9 cellular contexts compared by ENCODE assay signal in the genomic region with DNA sequence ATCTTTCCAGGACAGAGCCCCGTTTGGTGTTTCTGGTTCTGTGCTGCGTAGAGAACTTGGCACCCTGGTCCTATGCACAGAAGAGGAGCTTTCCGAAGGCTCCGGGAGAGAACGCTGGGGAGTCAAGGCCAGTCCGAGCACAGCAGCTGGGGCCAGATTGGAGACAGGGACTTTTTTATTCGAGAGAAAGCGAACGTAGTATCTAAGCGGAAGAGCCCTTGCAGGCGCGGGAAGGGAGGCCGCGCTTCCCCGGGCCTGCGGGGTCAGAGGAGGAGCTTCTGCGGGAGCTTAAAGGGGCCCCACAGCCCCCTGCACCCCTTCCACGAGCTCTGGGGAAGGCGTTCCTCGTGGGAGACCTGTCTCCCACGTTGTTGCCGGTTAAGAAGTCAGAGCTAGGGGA. TPM values are rescaled to one million over a fixed set of nuclear protein-coding genes. Genes with fewer than 3 reads are reported as not detected.
A peak's percentile ranks its signal among the peaks of the same experiment; 100 is the strongest.
DNase-seq lines count a peak whose midpoint lies in the region; ATAC-seq and TF ChIP-seq lines count a peak whose summit lies in the region.
"Had no signal": no experiment of that assay in that cellular context is flagged by ENCODE, and none has a peak within 500 bp of the region (broad histone marks: within the 10 kb centered on the region; RNA-seq: fewer than 3 reads in every experiment).

No MANE protein-coding gene starts in this region.

- no peak overlapping the region; the same call in 1 of the 2 replicates for H3K27ac Mint-ChIP-seq in WTC11

- CTCF ChIA-PET in WTC11 (lab: Charles Lee), result interaction anchor here (0.6 to 3.0 kb wide), 22 partner anchors 10 to 916 kb away, joined by 3 to 29 read pairs (median 6); a partner anchor contains a TSS

- peak overlapping the region; percentile 44 for H3K9ac ChIP-seq in ES-I3 (ENCODE audit: low read depth, low read length)
- no peak overlapping the region for H3K9ac ChIP-seq in neuronal stem cell (ENCODE audit: low read depth, low read length, poor library complexity)

- H2BK12ac ChIP-seq in neuronal stem cell (ENCODE audit: low read length), result no peak overlapping the region

- H3K27me3 ChIP-seq in heart right ventricle (peaks cover 0 to 36% (median 0%) of the 10 kb centered on the region in 7 donors), neuronal stem cell (ENCODE audit: control insufficient read depth in 3 of 3, insufficient read depth in 3 of 3, low read depth in 1 of 3, low read length in 3 of 3) (peaks cover 0 to 53% (median 10%) of the 10 kb centered on the region in 3 experiments)

- H3K4me1 Mint-ChIP-seq in WTC11, result peaks cover 43% of the 10 kb centered on the region

- H3K79me1 ChIP-seq in neuronal stem cell (ENCODE audit: low read depth, low read length), result no peaks in the 10 kb centered on the region

- peaks cover 39% of the 10 kb centered on the region for H3K27me3 Mint-ChIP-seq in WTC11 (ENCODE audit: low read depth)

- H3K9me3 Mint-ChIP-seq in WTC11, result peaks cover 31% of the 10 kb centered on the region

- no peak overlapping the region for H3K18ac ChIP-seq in neuronal stem cell (ENCODE audit: low read length)

- H3K36me3 Mint-ChIP-seq in WTC11, result peaks cover 22% of the 10 kb centered on the region

- H3K4me1 ChIP-seq in ES-I3 (ENCODE audit: insufficient read depth, low read length) (peaks cover 15% of the 10 kb centered on the region), heart right ventricle (peaks cover 0 to 15% (median 7%) of the 10 kb centered on the region in 9 donors), neuronal stem cell (ENCODE audit: control insufficient read depth in 2 of 2, insufficient read depth in 1 of 2, low read depth in 1 of 2, low read length in 2 of 2) (peaks cover 0 to 3% of the 10 kb centered on the region in 2 donors)

- H2BK120ac ChIP-seq in neuronal stem cell (ENCODE audit: low read depth, low read length), result no peak overlapping the region

- no peak overlapping the region for H2AFZ ChIP-seq in neuronal stem cell (ENCODE audit: low read length)

- H4K91ac ChIP-seq in neuronal stem cell (ENCODE audit: low read depth, low read length, poor library complexity), result no peak overlapping the region

- POLR2A ChIA-PET in WTC11 (lab: Charles Lee), result interaction anchor here (0.6 kb wide), 1 partner anchor 170 kb away, joined by 3 read pairs; no protein-coding TSS in a partner anchor

- H3K36me3 ChIP-seq in ES-I3 (ENCODE audit: insufficient read depth, low read length), result no peaks in the 10 kb centered on the region
- H3K36me3 ChIP-seq in heart right ventricle, result no peaks in the 10 kb centered on the region
- no peaks in the 10 kb centered on the region for H3K36me3 ChIP-seq in neuronal stem cell (replicated peaks in 1 of 2; ENCODE audit: control insufficient read depth in 2 of 2, insufficient read depth in 2 of 2, low read length in 2 of 2)

- intact Hi-C loops in heart right ventricle (cut with DNase I), result loop anchor here in 7 of 10 donors (2.0 to 10.0 kb wide), 6 partner anchors 86 to 398 kb away; no protein-coding TSS in a partner anchor

- peak; percentile 8 for ATAC-seq in WTC11
- peak; percentile 29 to 62 (median 54) for ATAC-seq in heart right ventricle
- no peak for ATAC-seq in HG03045 (IDR thresholded peaks at IDR 0.05; ENCODE audit: unreplicated experiment)
- ATAC-seq in HG03571 (IDR thresholded peaks at IDR 0.05; ENCODE audit: unreplicated experiment), result no peak

- H2AK5ac ChIP-seq in neuronal stem cell (ENCODE audit: low read depth, low read length), result no peak overlapping the region

- 34 to 41% methylated on average over 22 of the region's 22 CpGs for WGBS in heart right ventricle, 2 donors
- WGBS in neuronal stem cell (ENCODE audit: extremely low coverage in 2 of 2, insufficient read length in 2 of 2, insufficient replicate concordance in 1 of 2), 2 donors, result no CpG with 5 or more reads among the region's 22 CpGs

- peak overlapping the region; percentile 72 for H3K4me2 ChIP-seq in neuronal stem cell (ENCODE audit: insufficient read depth, low read length, poor library complexity, severe bottlenecking)

- H3K23ac ChIP-seq in neuronal stem cell (ENCODE audit: low read depth, low read length, poor library complexity), result no peak overlapping the region

- H3K4ac ChIP-seq in neuronal stem cell (ENCODE audit: low read length), result no peak overlapping the region

- no peak overlapping the region for H4K8ac ChIP-seq in neuronal stem cell (ENCODE audit: low read depth, low read length)

- H3K27ac ChIP-seq in heart right ventricle (peak overlapping the region in 7 of 10 donors; percentile 45 to 68 (median 61)), neuronal stem cell (replicated peaks; ENCODE audit: low read length) (no peak overlapping the region)

- H2BK5ac ChIP-seq in neuronal stem cell (ENCODE audit: low read length), result no peak overlapping the region

- H3K4me3 Mint-ChIP-seq in WTC11, result peak overlapping the region; percentile 72

- no peak for DNase-seq in WTC11 (ENCODE audit: low spot score)
- DNase-seq in heart right ventricle, result no peak
- no peak for DNase-seq in neuronal stem cell (ENCODE audit: low spot score)
- DNase-seq in T1000 (lab: John Stamatoyannopoulos, UW), result no peak
- no peak for DNase-seq in foreskin melanocyte
- DNase-seq: trophoblast cell had no signal

- no peak overlapping the region for H2BK15ac ChIP-seq in neuronal stem cell (ENCODE audit: low read length)

- H3K14ac ChIP-seq in neuronal stem cell (ENCODE audit: low read length), result no peak overlapping the region

- H3K4me3 ChIP-seq in heart right ventricle (peak overlapping the region in 7 of 10 donors; percentile 63 to 74 (median 66)), neuronal stem cell (ENCODE audit: low read length in 2 of 2) (no peak overlapping the region)

- TF ChIP-seq CTCF in WTC11 (IDR thresholded peaks at IDR 0.05) (no peak), heart right ventricle (IDR thresholded peaks at IDR 0.05) (no peak)

- H3K9me3 ChIP-seq in ES-I3 (ENCODE audit: control insufficient read depth, insufficient read depth, low read length) (peaks cover 9% of the 10 kb centered on the region; the same call in 1 of the 2 replicates), heart right ventricle (peaks cover 0 to 11% (median under 1%) of the 10 kb centered on the region in 11 donors), neuronal stem cell (replicated peaks in 1 of 2; ENCODE audit: control insufficient read depth in 2 of 2, insufficient read depth in 1 of 2, low read depth in 1 of 2, low read length in 2 of 2) (peaks cover 0 to 2% of the 10 kb centered on the region in 2 donors)

TF ChIP-seq in WTC11, 78 proteins besides CTCF, POLR2A, EP300 and RAD21 (continues in another document):
- TF ChIP-seq, protein P1, sequence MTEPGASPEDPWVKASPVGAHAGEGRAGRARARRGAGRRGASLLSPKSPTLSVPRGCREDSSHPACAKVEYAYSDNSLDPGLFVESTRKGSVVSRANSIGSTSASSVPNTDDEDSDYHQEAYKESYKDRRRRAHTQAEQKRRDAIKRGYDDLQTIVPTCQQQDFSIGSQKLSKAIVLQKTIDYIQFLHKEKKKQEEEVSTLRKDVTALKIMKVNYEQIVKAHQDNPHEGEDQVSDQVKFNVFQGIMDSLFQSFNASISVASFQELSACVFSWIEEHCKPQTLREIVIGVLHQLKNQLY (CRISPR knock-in tag; IDR thresholded peaks at IDR 0.05), result no peak
- TF ChIP-seq, protein P2, sequence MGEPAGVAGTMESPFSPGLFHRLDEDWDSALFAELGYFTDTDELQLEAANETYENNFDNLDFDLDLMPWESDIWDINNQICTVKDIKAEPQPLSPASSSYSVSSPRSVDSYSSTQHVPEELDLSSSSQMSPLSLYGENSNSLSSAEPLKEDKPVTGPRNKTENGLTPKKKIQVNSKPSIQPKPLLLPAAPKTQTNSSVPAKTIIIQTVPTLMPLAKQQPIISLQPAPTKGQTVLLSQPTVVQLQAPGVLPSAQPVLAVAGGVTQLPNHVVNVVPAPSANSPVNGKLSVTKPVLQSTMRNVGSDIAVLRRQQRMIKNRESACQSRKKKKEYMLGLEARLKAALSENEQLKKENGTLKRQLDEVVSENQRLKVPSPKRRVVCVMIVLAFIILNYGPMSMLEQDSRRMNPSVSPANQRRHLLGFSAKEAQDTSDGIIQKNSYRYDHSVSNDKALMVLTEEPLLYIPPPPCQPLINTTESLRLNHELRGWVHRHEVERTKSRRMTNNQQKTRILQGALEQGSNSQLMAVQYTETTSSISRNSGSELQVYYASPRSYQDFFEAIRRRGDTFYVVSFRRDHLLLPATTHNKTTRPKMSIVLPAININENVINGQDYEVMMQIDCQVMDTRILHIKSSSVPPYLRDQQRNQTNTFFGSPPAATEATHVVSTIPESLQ (CRISPR knock-in tag; IDR thresholded peaks at IDR 0.05), result no peak
- TF ChIP-seq MYBL2 (CRISPR knock-in tag; IDR thresholded peaks at IDR 0.05) (no peak), ZBTB21 (CRISPR knock-in tag; IDR thresholded peaks at IDR 0.05; ENCODE audit: borderline replicate concordance) (no peak), GABPB1 (CRISPR knock-in tag; IDR thresholded peaks at IDR 0.05) (no peak)
- TF ChIP-seq, protein P3, sequence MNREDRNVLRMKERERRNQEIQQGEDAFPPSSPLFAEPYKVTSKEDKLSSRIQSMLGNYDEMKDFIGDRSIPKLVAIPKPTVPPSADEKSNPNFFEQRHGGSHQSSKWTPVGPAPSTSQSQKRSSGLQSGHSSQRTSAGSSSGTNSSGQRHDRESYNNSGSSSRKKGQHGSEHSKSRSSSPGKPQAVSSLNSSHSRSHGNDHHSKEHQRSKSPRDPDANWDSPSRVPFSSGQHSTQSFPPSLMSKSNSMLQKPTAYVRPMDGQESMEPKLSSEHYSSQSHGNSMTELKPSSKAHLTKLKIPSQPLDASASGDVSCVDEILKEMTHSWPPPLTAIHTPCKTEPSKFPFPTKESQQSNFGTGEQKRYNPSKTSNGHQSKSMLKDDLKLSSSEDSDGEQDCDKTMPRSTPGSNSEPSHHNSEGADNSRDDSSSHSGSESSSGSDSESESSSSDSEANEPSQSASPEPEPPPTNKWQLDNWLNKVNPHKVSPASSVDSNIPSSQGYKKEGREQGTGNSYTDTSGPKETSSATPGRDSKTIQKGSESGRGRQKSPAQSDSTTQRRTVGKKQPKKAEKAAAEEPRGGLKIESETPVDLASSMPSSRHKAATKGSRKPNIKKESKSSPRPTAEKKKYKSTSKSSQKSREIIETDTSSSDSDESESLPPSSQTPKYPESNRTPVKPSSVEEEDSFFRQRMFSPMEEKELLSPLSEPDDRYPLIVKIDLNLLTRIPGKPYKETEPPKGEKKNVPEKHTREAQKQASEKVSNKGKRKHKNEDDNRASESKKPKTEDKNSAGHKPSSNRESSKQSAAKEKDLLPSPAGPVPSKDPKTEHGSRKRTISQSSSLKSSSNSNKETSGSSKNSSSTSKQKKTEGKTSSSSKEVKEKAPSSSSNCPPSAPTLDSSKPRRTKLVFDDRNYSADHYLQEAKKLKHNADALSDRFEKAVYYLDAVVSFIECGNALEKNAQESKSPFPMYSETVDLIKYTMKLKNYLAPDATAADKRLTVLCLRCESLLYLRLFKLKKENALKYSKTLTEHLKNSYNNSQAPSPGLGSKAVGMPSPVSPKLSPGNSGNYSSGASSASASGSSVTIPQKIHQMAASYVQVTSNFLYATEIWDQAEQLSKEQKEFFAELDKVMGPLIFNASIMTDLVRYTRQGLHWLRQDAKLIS (CRISPR knock-in tag; IDR thresholded peaks at IDR 0.05; ENCODE audit: borderline replicate concordance), result no peak

RNA-seq across cellular contexts. Expression of a gene that starts 48.6 kb away (rescaled TPM):
- total RNA-seq in WTC11 (2021) (43.3 to 47.3 TPM (median 44.3 TPM) in 3 replicates), heart right ventricle (10 to 100 TPM; 38.9 to 56.6 (median 47.3) TPM)
- polyA plus RNA-seq in heart right ventricle, result 10 to 100 TPM; 18.4 to 23.0 TPM
- 43.9 TPM for polyA plus RNA-seq in neuronal stem cell (2013, experiment 1 of 2)
- 44.8 TPM for polyA plus RNA-seq in neuronal stem cell (2013, experiment 2 of 2)

Comparison
In these comparisons a context has a peak if more than half of its experiments do, and no peak if none do; other contexts are left out.
1. ATAC-seq: peak in WTC11 (single experiment) and heart right ventricle (8 of 8); none in HG03045 (single experiment) and HG03571 (single experiment).
2. H3K4me3 ChIP-seq: peak in heart right ventricle (7 of 10); none in neuronal stem cell (0 of 2).